ENCODE assay signal across 13 cellular contexts in genomic region chr3:149654188-149654601, GRCh38. TPM values are rescaled to one million over a fixed set of nuclear protein-coding genes. Genes with fewer than 3 reads are reported as not detected.
DNase-seq lines count a peak whose midpoint lies in the region; ATAC-seq and TF ChIP-seq lines count a peak whose summit lies in the region.
"Had no signal": no experiment of that assay in that cellular context is flagged by ENCODE, and none has a peak within 500 bp of the region (broad histone marks: within the 10 kb centered on the region; RNA-seq: fewer than 3 reads in every experiment).

No MANE protein-coding gene starts in this region.

- no peaks in the 10 kb centered on the region for H3K9me3 ChIP-seq in Panc1 (ENCODE audit: control insufficient read depth, insufficient read depth, low read depth, low read length)
- no peaks in the 10 kb centered on the region for H3K9me3 ChIP-seq in effector memory CD4-positive, alpha-beta T cell (ENCODE audit: control insufficient read depth, low read length)

- ATAC-seq in Panc1 = no peak
- ATAC-seq in HG02763 (IDR thresholded peaks at IDR 0.05; ENCODE audit: unreplicated experiment) = no peak

- peaks cover 52% of the 10 kb centered on the region for H3K4me1 ChIP-seq in Panc1 (ENCODE audit: control insufficient read depth, insufficient read depth, low read length)
- H3K4me1 ChIP-seq in effector memory CD4-positive, alpha-beta T cell (ENCODE audit: control insufficient read depth, insufficient read depth, low read length, poor library complexity, severe bottlenecking) = peaks cover 7% of the 10 kb centered on the region

- peaks cover 21% of the 10 kb centered on the region for H3K36me3 Mint-ChIP-seq in neural crest cell (ENCODE audit: low read depth)

- peaks cover 55% of the 10 kb centered on the region for H3K4me1 Mint-ChIP-seq in neural crest cell

- H3K27me3 Mint-ChIP-seq in neural crest cell (ENCODE audit: low read depth) = no peaks in the 10 kb centered on the region

- no peaks in the 10 kb centered on the region for H3K27me3 ChIP-seq in Panc1 (ENCODE audit: control insufficient read depth, insufficient read depth, low read length)
- no peaks in the 10 kb centered on the region for H3K27me3 ChIP-seq in effector memory CD4-positive, alpha-beta T cell (replicated peaks; ENCODE audit: control insufficient read depth, insufficient read depth, low read length, poor library complexity, severe bottlenecking)

- POLR2A ChIA-PET in Panc1 (lab: Charles Lee) = interaction anchor here (0.5 to 1.3 kb wide), 2 partner anchors 18 to 78 kb away, joined by 3 to 5 read pairs; no protein-coding TSS in a partner anchor

- intact Hi-C loops in Panc1 (cut with micrococcal nuclease; ENCODE audit: unreplicated experiment) = loop anchor here (10.0 kb wide), 1 partner anchor 109 kb away; no protein-coding TSS in a partner anchor

- TF ChIP-seq CTCF in Panc1 (IDR thresholded peaks at IDR 0.05) (no peak), epithelial cell of proximal tubule (conservative IDR thresholded peaks at IDR 0.05; ENCODE audit: low read depth, low read length) (no peak), neural crest cell (conservative IDR thresholded peaks at IDR 0.05) (no peak)

- peak overlapping the region; percentile 86 for H3K27ac ChIP-seq in Panc1 (ENCODE audit: low read length)
- no peak overlapping the region for H3K27ac ChIP-seq in effector memory CD4-positive, alpha-beta T cell (ENCODE audit: insufficient read depth, low read length, poor library complexity, severe bottlenecking)

- no peaks in the 10 kb centered on the region for H3K9me3 Mint-ChIP-seq in neural crest cell
- H3K9me3 Mint-ChIP-seq: activated T-helper 2 cell treated with anti-CD3 and anti-CD28 coated beads, Interferon-gamma antibody, Interleukin-2, Interleukin-4, amounts not matched to agents 10 μg/mL and 5 μg/mL and 100 μg/mL, durations not matched to agents 14 hours and 24 hours and 36 hours; T-helper 2 cell treated with Interferon-gamma antibody and Interleukin-4, amounts not matched to agents 5 μg/mL and 100 μg/mL, for 36 hours had no signal

- DNase-seq in AG08396 (ENCODE audit: low spot score) (peak; percentile 39), Panc1 (ENCODE audit: low read depth, low spot score) (no peak), epithelial cell of proximal tubule (ENCODE audit: low read depth) (no peak), neural crest cell (ENCODE audit: low read depth, low spot score) (no peak)
- no peak for DNase-seq in activated CD4-positive, alpha-beta T cell treated with anti-CD3 and anti-CD28 coated beads, Interleukin-2, amount 50 U/mL, for 1 hour
- no peak for DNase-seq in activated CD4-positive, CD25-positive, alpha-beta regulatory T cell treated with anti-CD3 and anti-CD28 coated beads, Interleukin-2, amount 50 U/mL, for 72 hours
- no peak for DNase-seq in effector memory CD4-positive, alpha-beta T cell
- DNase-seq: erythroblast, NCI-H510A treated with DMSO at 0.1 percent for 48 hours had no signal

- H3K4me3 Mint-ChIP-seq in neural crest cell = peak overlapping the region; percentile 100
- H3K4me3 Mint-ChIP-seq: T-helper 2 cell treated with Interferon-gamma antibody and Interleukin-4, amounts not matched to agents 5 μg/mL and 100 μg/mL, for 36 hours had no signal

- BruUV-seq in Panc1 (replicated peaks; lab: Mats Ljungman, UMichigan) = no TSS peak

- peaks cover 39% of the 10 kb centered on the region for H3K36me3 ChIP-seq in Panc1 (ENCODE audit: control insufficient read depth, insufficient read depth, low read length)
- no peaks in the 10 kb centered on the region for H3K36me3 ChIP-seq in effector memory CD4-positive, alpha-beta T cell (ENCODE audit: control insufficient read depth, insufficient read depth, low read length)

- H3K4me3 ChIP-seq in Panc1 (ENCODE audit: low read depth in 2 of 2, low read length in 2 of 2) (peak overlapping the region; percentile 85 to 87), epithelial cell of proximal tubule (ENCODE audit: low read depth, low read length) (peak overlapping the region; percentile 35)
- no peak overlapping the region for H3K4me3 ChIP-seq in effector memory CD4-positive, alpha-beta T cell (ENCODE audit: insufficient read depth, low read depth, low read length, poor library complexity, severe bottlenecking)

- in situ Hi-C loops in Panc1 (cut with HindIII; ENCODE audit: low pct_unique_long_range_greater_than_20kb, low sequenced_read_pairs) = no loop called here

- no peak overlapping the region for H3K27ac Mint-ChIP-seq in neural crest cell (ENCODE audit: unreplicated experiment)
- H3K27ac Mint-ChIP-seq: activated T-helper 2 cell treated with anti-CD3 and anti-CD28 coated beads, Interferon-gamma antibody, Interleukin-2, Interleukin-4, amounts not matched to agents 10 μg/mL and 5 μg/mL and 100 μg/mL, durations not matched to agents 14 hours and 24 hours and 36 hours; CD14-positive monocyte; T-helper 2 cell treated with Interferon-gamma antibody and Interleukin-4, amounts not matched to agents 5 μg/mL and 100 μg/mL, for 36 hours had no signal

- CTCF ChIA-PET in Panc1 (lab: Charles Lee) = interaction anchor here (0.6 kb wide), 1 partner anchor 29 kb away, joined by 6 read pairs; no protein-coding TSS in a partner anchor

RNA-seq across cellular contexts. Expression of gene WWTR1, which starts 3.6 kb away (rescaled TPM):
- 298 TPM for total RNA-seq in Panc1 (2021; ENCODE audit: unreplicated experiment)
- polyA plus RNA-seq in Panc1 (2012; ENCODE audit: insufficient read length) = 335 TPM
- 52.0 and 123 TPM in 2 replicates for total RNA-seq in epithelial cell of proximal tubule
- total RNA-seq in neural crest cell = 34.5 and 35.6 TPM in 2 replicates
- polyA plus RNA-seq: CD14-positive monocyte had no signal
